In the genomic region with DNA sequence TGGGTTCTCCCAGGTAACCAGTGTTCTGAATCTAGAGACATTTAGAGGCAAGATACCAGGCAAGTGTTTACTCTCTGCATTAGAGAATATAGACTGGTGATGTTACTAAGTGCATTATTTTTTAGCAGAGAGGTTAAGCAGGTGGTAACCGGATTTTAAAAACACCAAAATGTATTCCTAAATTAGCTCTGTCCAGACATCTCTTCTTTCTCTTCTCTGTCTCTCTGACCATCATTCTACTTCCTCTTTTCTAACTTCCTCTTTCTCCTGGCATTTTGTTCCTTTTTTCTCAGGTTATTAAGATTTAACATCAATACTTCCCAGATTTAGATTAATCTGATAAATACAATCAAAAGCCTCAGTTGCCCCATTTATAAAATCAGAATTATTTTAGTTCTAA, we compare ENCODE assay signal across 15 cellular contexts.
DNase-seq lines count a peak whose midpoint lies in the region; ATAC-seq lines count a peak whose summit lies in the region.
"Had no signal": no experiment of that assay in that cellular context is flagged by ENCODE, and none has a peak within 500 bp of the region (broad histone marks: within the 10 kb centered on the region; RNA-seq: fewer than 3 reads in every experiment).

No MANE protein-coding gene starts in this region.

- ATAC-seq in GM18517 (IDR thresholded peaks at IDR 0.05; ENCODE audit: unreplicated experiment): peak; percentile 85
- peak; percentile 66 for ATAC-seq in HG03135 (IDR thresholded peaks at IDR 0.05; ENCODE audit: unreplicated experiment)
- ATAC-seq in HG03571 (IDR thresholded peaks at IDR 0.05; ENCODE audit: unreplicated experiment): no peak
- ATAC-seq: HepG2, natural killer cell had no signal

- DNase-seq in NOMO-1 treated with dmso at 0.1 percent for 144 hours (lab: John Stamatoyannopoulos, UW; ENCODE audit: unreplicated experiment) (peak; percentile 59), pons (ENCODE audit: low spot score) (peak; percentile 41), NCI-H2029 (lab: John Stamatoyannopoulos, UW) (no peak), COLO829 (ENCODE audit: low spot score) (no peak)
- DNase-seq: activated CD4-positive, alpha-beta memory T cell treated with anti-CD3 and anti-CD28 coated beads, Interleukin-2, amount 10 ng/mL, durations not matched to agents 7 days and 5 days; activated gamma-delta T cell; COR-L47; endodermal cell; natural killer cell; sigmoid colon; substantia nigra had no signal

Comparison
In these comparisons a context has a peak if more than half of its experiments do, and no peak if none do; other contexts are left out.
1. DNase-seq: peak in NOMO-1 treated with dmso at 0.1 percent for 144 hours (single experiment) and pons (single experiment); none in NCI-H2029 (single experiment) and COLO829 (single experiment).